Comparison of ENCODE assay signal across 9 cellular contexts in the genomic region with DNA sequence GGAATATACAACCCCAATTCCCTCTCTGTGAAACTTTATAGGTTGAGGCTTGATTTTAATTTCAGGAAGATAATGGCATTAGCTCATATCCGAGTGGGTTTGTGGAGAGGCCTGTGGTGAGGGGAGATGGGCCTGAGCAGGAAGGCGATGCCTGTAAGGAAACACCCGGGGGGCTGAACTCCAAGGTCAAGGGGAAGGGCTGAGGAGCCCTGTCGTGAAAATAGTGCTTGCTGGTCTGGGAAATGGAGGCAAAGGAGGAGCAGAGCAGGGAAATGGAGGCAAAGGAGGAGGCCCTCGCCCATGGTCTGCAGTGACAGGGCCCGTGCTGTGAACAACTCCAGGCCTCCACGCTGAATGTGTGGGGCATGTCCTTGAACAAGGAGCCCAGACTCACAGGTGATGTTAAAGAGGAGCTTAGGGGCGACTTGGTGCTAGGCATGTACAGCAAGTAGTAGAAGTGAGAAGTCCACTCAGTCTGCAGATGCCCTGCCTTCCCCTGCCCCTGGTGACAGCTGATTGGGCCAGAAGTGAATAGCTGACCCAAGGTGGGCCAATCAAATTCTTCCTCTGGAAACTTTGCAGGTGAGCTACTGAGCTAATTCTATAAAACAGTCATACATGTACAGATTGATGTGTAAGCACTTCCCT. TPM values are rescaled to one million over a fixed set of nuclear protein-coding genes. Genes with fewer than 3 reads are reported as not detected.
DNase-seq lines count a peak whose midpoint lies in the region; ATAC-seq and TF ChIP-seq lines count a peak whose summit lies in the region.
"Had no signal": no experiment of that assay in that cellular context is flagged by ENCODE, and none has a peak within 500 bp of the region (broad histone marks: within the 10 kb centered on the region; RNA-seq: fewer than 3 reads in every experiment).

No MANE protein-coding gene starts in this region.

- no peak overlapping the region for H3K23ac ChIP-seq in mesenchymal stem cell (ENCODE audit: low read length in 2 of 2)

- H3K4me3 ChIP-seq in Loucy (ENCODE audit: low read length, poor library complexity, severe bottlenecking): peak overlapping the region; percentile 26
- no peak overlapping the region for H3K4me3 ChIP-seq in body of pancreas
- H3K4me3 ChIP-seq in mesenchymal stem cell (ENCODE audit: insufficient read depth in 1 of 2, low read depth in 1 of 2, low read length in 2 of 2): no peak overlapping the region
- no peak overlapping the region for H3K4me3 ChIP-seq in uterus
- no peak overlapping the region for H3K4me3 ChIP-seq in MM.1S (ENCODE audit: low read length)
- H3K4me3 ChIP-seq: GM12878 had no signal

- no peak overlapping the region for H2BK120ac ChIP-seq in mesenchymal stem cell (ENCODE audit: low read depth, low read length)

- TF ChIP-seq POLR2A in body of pancreas (IDR thresholded peaks at IDR 0.05) (no peak), uterus (IDR thresholded peaks at IDR 0.05) (no peak)

- TF ChIP-seq CTCF in Loucy (conservative IDR thresholded peaks at IDR 0.05; ENCODE audit: low read length): no peak
- TF ChIP-seq CTCF in body of pancreas (IDR thresholded peaks at IDR 0.05): no peak
- TF ChIP-seq CTCF in uterus (IDR thresholded peaks at IDR 0.05): no peak
- no peak for TF ChIP-seq CTCF in MM.1S (IDR thresholded peaks at IDR 0.05; ENCODE audit: low read length)

- H3K9me2 ChIP-seq in Loucy (replicated peaks; ENCODE audit: low read depth, low read length): no peaks in the 10 kb centered on the region
- H3K9me2 ChIP-seq in MM.1S (replicated peaks; ENCODE audit: insufficient read depth, low read length): no peaks in the 10 kb centered on the region

- no peak for ATAC-seq in body of pancreas
- ATAC-seq: GM12878 had no signal

- H3K27me3 ChIP-seq in Loucy (ENCODE audit: insufficient read depth, low read length, poor library complexity, severe bottlenecking): peaks cover 5% of the 10 kb centered on the region
- no peaks in the 10 kb centered on the region for H3K27me3 ChIP-seq in body of pancreas
- H3K27me3 ChIP-seq in mesenchymal stem cell (ENCODE audit: control insufficient read depth in 1 of 2, insufficient read depth in 1 of 2, low read length in 2 of 2): peaks cover 18 to 87% of the 10 kb centered on the region in 2 experiments
- H3K27me3 ChIP-seq in uterus: no peaks in the 10 kb centered on the region
- H3K27me3 ChIP-seq in MM.1S (replicated peaks; ENCODE audit: insufficient read depth, low read length): no peaks in the 10 kb centered on the region

- no peak overlapping the region for H3K4ac ChIP-seq in mesenchymal stem cell (ENCODE audit: low read depth in 1 of 2, low read length in 2 of 2)

- H4K20me1 ChIP-seq in Loucy (ENCODE audit: insufficient read depth, low read length, poor library complexity, severe bottlenecking) (no peaks in the 10 kb centered on the region), MM.1S (ENCODE audit: insufficient read depth, low read length) (no peaks in the 10 kb centered on the region)

- no peak overlapping the region for H2BK15ac ChIP-seq in mesenchymal stem cell (ENCODE audit: low read depth, poor library complexity, severe bottlenecking)

- peak overlapping the region; percentile 2 for H4K91ac ChIP-seq in mesenchymal stem cell (ENCODE audit: low read length)

- 0 out of 2 replicates have a peak overlapping the region, but pooled peaks have one; percentile 7 for H2AFZ ChIP-seq in Loucy (ENCODE audit: low read length)
- H2AFZ ChIP-seq in mesenchymal stem cell (ENCODE audit: low read depth, low read length): no peak overlapping the region
- H2AFZ ChIP-seq in MM.1S (ENCODE audit: low read length): no peak overlapping the region

- no peaks in the 10 kb centered on the region for H3F3A ChIP-seq in Loucy (ENCODE audit: low read depth)
- no peaks in the 10 kb centered on the region for H3F3A ChIP-seq in MM.1S (ENCODE audit: insufficient read depth, low read length)

- H3K4me2 ChIP-seq in Loucy (ENCODE audit: low read depth, low read length, poor library complexity, severe bottlenecking) (peak overlapping the region; percentile 71), mesenchymal stem cell (ENCODE audit: low read length, poor library complexity, severe bottlenecking) (no peak overlapping the region), MM.1S (ENCODE audit: low read depth, low read length) (no peak overlapping the region)

- H4K8ac ChIP-seq in mesenchymal stem cell (ENCODE audit: low read length): peak overlapping the region; percentile 72

- H3K36me3 ChIP-seq in Loucy (ENCODE audit: insufficient read depth, low read length) (no peaks in the 10 kb centered on the region), body of pancreas (replicated peaks in 1 of 2; ENCODE audit: insufficient read depth in 1 of 2, low read depth in 2 of 2) (no peaks in the 10 kb centered on the region), mesenchymal stem cell (ENCODE audit: control insufficient read depth in 1 of 2, insufficient read depth in 2 of 2, low read depth in 1 of 2, low read length in 2 of 2) (no peaks in the 10 kb centered on the region), uterus (no peaks in the 10 kb centered on the region), MM.1S (replicated peaks; ENCODE audit: insufficient read depth, low read length) (no peaks in the 10 kb centered on the region)

- H3K4me1 ChIP-seq in Loucy (ENCODE audit: insufficient read depth, low read length, poor library complexity, severe bottlenecking): peaks cover 17% of the 10 kb centered on the region
- peaks cover 12% of the 10 kb centered on the region for H3K4me1 ChIP-seq in body of pancreas
- H3K4me1 ChIP-seq in mesenchymal stem cell (ENCODE audit: control insufficient read depth, insufficient read depth, low read depth, low read length): peaks cover 12% of the 10 kb centered on the region
- no peaks in the 10 kb centered on the region for H3K4me1 ChIP-seq in uterus
- no peaks in the 10 kb centered on the region for H3K4me1 ChIP-seq in MM.1S (ENCODE audit: low read length)

- 50 to 59% methylated on average over 8 of the region's 8 CpGs for WGBS in body of pancreas, 2 donors
- 83% methylated on average over 8 of the region's 8 CpGs for WGBS in mesenchymal stem cell

- no peaks in the 10 kb centered on the region for H3K79me1 ChIP-seq in mesenchymal stem cell (replicated peaks; ENCODE audit: low read length, poor library complexity, severe bottlenecking)

- H3K14ac ChIP-seq in mesenchymal stem cell (ENCODE audit: low read length in 2 of 2): no peak overlapping the region

- peak; percentile 67 for DNase-seq in COR-L47 (lab: John Stamatoyannopoulos, UW)
- no peak for DNase-seq in body of pancreas
- no peak for DNase-seq in mesenchymal stem cell
- DNase-seq in mucosa of gallbladder (ENCODE audit: low spot score): no peak
- no peak for DNase-seq in uterus
- no peak for DNase-seq in MM.1S
- DNase-seq in activated CD4-positive, CD25-positive, alpha-beta regulatory T cell treated with anti-CD3 and anti-CD28 coated beads, Interleukin-2, amount 50 U/mL, for 72 hours: no peak

- H2AK5ac ChIP-seq in mesenchymal stem cell (ENCODE audit: low read length, severe bottlenecking): peak overlapping the region; percentile 7

- intact Hi-C loops in body of pancreas (cut with DNase I) (no loop called here), uterus (cut with DNase I; ENCODE audit: low total_unique reads) (no loop called here)

- H2BK5ac ChIP-seq in mesenchymal stem cell (ENCODE audit: low read depth, low read length, poor library complexity, severe bottlenecking): peak overlapping the region; percentile 62

- H3K79me2 ChIP-seq in Loucy (ENCODE audit: insufficient read depth, low read length) (no peaks in the 10 kb centered on the region), MM.1S (ENCODE audit: low read length) (no peaks in the 10 kb centered on the region)

- H3K9me3 ChIP-seq in Loucy (ENCODE audit: insufficient read depth, low read depth, low read length) (no peaks in the 10 kb centered on the region), body of pancreas (no peaks in the 10 kb centered on the region), mesenchymal stem cell (ENCODE audit: control insufficient read depth, low read length) (no peaks in the 10 kb centered on the region), uterus (no peaks in the 10 kb centered on the region), MM.1S (replicated peaks; ENCODE audit: insufficient read depth, low read length) (no peaks in the 10 kb centered on the region)

- no peak overlapping the region for H3K9ac ChIP-seq in Loucy (ENCODE audit: low read depth, low read length, poor library complexity, severe bottlenecking)
- no peak overlapping the region for H3K9ac ChIP-seq in mesenchymal stem cell (ENCODE audit: low read length)
- no peak overlapping the region for H3K9ac ChIP-seq in MM.1S (ENCODE audit: low read length)

- H3K18ac ChIP-seq in mesenchymal stem cell (ENCODE audit: low read depth in 1 of 2, low read length in 2 of 2): no peak overlapping the region

- H3K27ac ChIP-seq in body of pancreas (peak overlapping the region in 3 of 4 donors; percentile 58 to 77 (median 75)), mesenchymal stem cell (ENCODE audit: low read length, poor library complexity, severe bottlenecking) (no peak overlapping the region), uterus (peak overlapping the region in 1 of 2 donors; percentile 79), MM.1S (ENCODE audit: low read length) (no peak overlapping the region)

- no peak overlapping the region for H2BK12ac ChIP-seq in mesenchymal stem cell (ENCODE audit: low read length in 2 of 2)

RNA-seq across cellular contexts. Expression of a gene that starts 38.1 kb away (rescaled TPM):
- total RNA-seq in body of pancreas (10 to 100 TPM in 1 of 2 donors, 1 to 10 TPM in 1; 1.3 to 13.7 TPM), mucosa of gallbladder (32.5 TPM), uterus (10 to 100 TPM in 2 of 4 donors, 1 to 10 TPM in 2; 5.9 to 35.2 (median 16.8) TPM)
- polyA plus RNA-seq in mesenchymal stem cell (2013, experiment 1 of 2): 23.0 TPM
- polyA plus RNA-seq in mesenchymal stem cell (2013, experiment 2 of 2): 21.0 TPM

Comparison
In these comparisons a context has a peak if more than half of its experiments do, and no peak if none do; other contexts are left out.
1. H3K27ac ChIP-seq: peak in body of pancreas (3 of 4); none in mesenchymal stem cell (single experiment) and MM.1S (single experiment).